In genomic region chr9:134333234-134333873, GRCh38 we compare ENCODE assay signal across 15 cellular contexts. TPM values are rescaled to one million over a fixed set of nuclear protein-coding genes. Genes with fewer than 3 reads are reported as not detected.
DNase-seq lines count a peak whose midpoint lies in the region; ATAC-seq and TF ChIP-seq lines count a peak whose summit lies in the region.
"Had no signal": no experiment of that assay in that cellular context is flagged by ENCODE, and none has a peak within 500 bp of the region (broad histone marks: within the 10 kb centered on the region; RNA-seq: fewer than 3 reads in every experiment).

No MANE protein-coding gene starts in this region.

- no peaks in the 10 kb centered on the region for H3K36me3 ChIP-seq in body of pancreas (replicated peaks in 1 of 2; ENCODE audit: insufficient read depth in 1 of 2, low read depth in 2 of 2)
- no peaks in the 10 kb centered on the region for H3K36me3 ChIP-seq in stomach
- H3K36me3 ChIP-seq: spleen, tibial artery had no signal

- no peak for TF ChIP-seq POLR2A in body of pancreas (IDR thresholded peaks at IDR 0.05)
- no peak for TF ChIP-seq POLR2A in stomach (IDR thresholded peaks at IDR 0.05)

- intact Hi-C loops in body of pancreas (cut with DNase I), result loop anchor here (5.0 kb wide), 1 partner anchor 109 kb away; no protein-coding TSS in a partner anchor
- intact Hi-C loops in stomach (cut with DNase I; ENCODE audit: low total_unique reads), result loop anchor here (10.0 kb wide), 2 partner anchors 101 to 159 kb away; no protein-coding TSS in a partner anchor

- H3K27ac ChIP-seq in body of pancreas (peak overlapping the region in 3 of 4 donors; percentile 32 to 52 (median 41)), stomach (peak overlapping the region in 3 of 5 donors; percentile 50 to 63 (median 62))
- H3K27ac ChIP-seq: 22Rv1, tibial artery had no signal

- H3K9me3 ChIP-seq in body of pancreas (no peaks in the 10 kb centered on the region), stomach (no peaks in the 10 kb centered on the region)
- H3K9me3 ChIP-seq: spleen, tibial artery had no signal

- ATAC-seq in body of pancreas (peak; percentile 19), HG02763 (IDR thresholded peaks at IDR 0.05; ENCODE audit: unreplicated experiment) (no peak)
- ATAC-seq: natural killer cell treated with Interleukin-12 subunit alpha and Interleukin-12 subunit beta and Interleukin-15 and Interleukin-18, amount 100 ng/mL, for 72 hours had no signal

- no peak for TF ChIP-seq EP300 in stomach (IDR thresholded peaks at IDR 0.05)

- H3K4me1 ChIP-seq in body of pancreas (peaks cover 99% of the 10 kb centered on the region), stomach (peaks cover 92 to 100% (median 99%) of the 10 kb centered on the region in 4 donors)

- WGBS in body of pancreas, 2 donors, result 46 to 60% methylated on average over 4 to 24 of the region's 24 CpGs
- WGBS in stomach, 5 donors, result 15 to 48% (median 32%) methylated on average over 11 to 24 of the region's 24 CpGs

- TF ChIP-seq CTCF in body of pancreas (IDR thresholded peaks at IDR 0.05), result no peak
- TF ChIP-seq CTCF in stomach (IDR thresholded peaks at IDR 0.05), result no peak

- DNase-seq in NCI-H1092 (lab: John Stamatoyannopoulos, UW) (peak; percentile 18), NCI-H1092 treated with DMSO at 0.1 percent for 48 hours (lab: John Stamatoyannopoulos, UW) (no peak), body of pancreas (peak in 3 of 4 donors; percentile 58 to 61 (median 59)), left kidney (ENCODE audit: low read depth, low spot score) (peak; percentile 83), stomach (peak; percentile 75), GM19240 (ENCODE audit: insufficient read length, low spot score) (no peak), cerebellum (ENCODE audit: low spot score) (no peak)
- DNase-seq: activated CD4-positive, alpha-beta T cell treated with anti-CD3 and anti-CD28 coated beads, Interleukin-2, amount 50 U/mL, for 48 hours; cortex of kidney; OCI-M1; spleen; tibial artery had no signal

- H3K27me3 ChIP-seq in body of pancreas (no peaks in the 10 kb centered on the region), stomach (no peaks in the 10 kb centered on the region)
- H3K27me3 ChIP-seq: spleen, tibial artery had no signal

- H3K4me3 ChIP-seq in body of pancreas (no peak overlapping the region), stomach (peak overlapping the region in 1 of 4 donors; percentile 32)
- H3K4me3 ChIP-seq: spleen, tibial artery had no signal

RNA-seq across cellular contexts. Expression of gene RXRA, which starts 7.1 kb away (rescaled TPM):
- total RNA-seq in body of pancreas (10 to 100 TPM; 31.4 to 41.9 TPM), stomach (10 to 100 TPM; 14.0 to 68.4 (median 35.9) TPM), cerebellum (5.7 TPM)
- polyA plus RNA-seq in stomach, result 10 to 100 TPM; 17.4 to 34.1 (median 24.4) TPM

Comparison
In these comparisons a context has a peak if more than half of its experiments do, and no peak if none do; other contexts are left out.
1. DNase-seq: peak in NCI-H1092 (single experiment), body of pancreas (3 of 4), left kidney (single experiment) and stomach (single experiment); none in NCI-H1092 treated with DMSO at 0.1 percent for 48 hours (single experiment), GM19240 (single experiment) and cerebellum (single experiment).